In genomic region chr11:58907780-58908179, GRCh38 we compare ENCODE assay signal across 1 cellular context.
TF ChIP-seq lines count a peak whose summit lies in the region.

No MANE protein-coding gene starts in this region.

TF ChIP-seq in GM12878, 131 proteins besides CTCF, POLR2A, EP300 and RAD21:
- TF ChIP-seq SPI1 (IDR thresholded peaks at IDR 0.05; ENCODE audit: borderline replicate concordance, insufficient read depth, low read depth, low read length) (peak; percentile 76), IRF4 (IDR thresholded peaks at IDR 0.05; ENCODE audit: low read depth, low read length) (no peak), NFYA (IDR thresholded peaks at IDR 0.05; ENCODE audit: borderline replicate concordance, low read depth, low read length) (no peak), FOXK2 (IDR thresholded peaks at IDR 0.05) (no peak), EZH2 (IDR thresholded peaks at IDR 0.05; ENCODE audit: borderline replicate concordance, control insufficient read depth, low read depth, low read length) (no peak), RB1 (IDR thresholded peaks at IDR 0.05; ENCODE audit: borderline replicate concordance) (no peak), RAD51 (IDR thresholded peaks at IDR 0.05) (no peak), NBN (IDR thresholded peaks at IDR 0.05) (no peak), RELA (IDR thresholded peaks at IDR 0.05; ENCODE audit: borderline replicate concordance, partially characterized antibody) (no peak), HCFC1 (IDR thresholded peaks at IDR 0.05; ENCODE audit: low read length) (no peak), GABPA (IDR thresholded peaks at IDR 0.05; ENCODE audit: low read depth) (0 out of 2 replicates have a peak, but pooled peaks have one; percentile 33)
- TF ChIP-seq, protein P1, sequence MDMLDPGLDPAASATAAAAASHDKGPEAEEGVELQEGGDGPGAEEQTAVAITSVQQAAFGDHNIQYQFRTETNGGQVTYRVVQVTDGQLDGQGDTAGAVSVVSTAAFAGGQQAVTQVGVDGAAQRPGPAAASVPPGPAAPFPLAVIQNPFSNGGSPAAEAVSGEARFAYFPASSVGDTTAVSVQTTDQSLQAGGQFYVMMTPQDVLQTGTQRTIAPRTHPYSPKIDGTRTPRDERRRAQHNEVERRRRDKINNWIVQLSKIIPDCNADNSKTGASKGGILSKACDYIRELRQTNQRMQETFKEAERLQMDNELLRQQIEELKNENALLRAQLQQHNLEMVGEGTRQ (IDR thresholded peaks at IDR 0.05; ENCODE audit: borderline replicate concordance, low read depth, low read length): no peak
- TF ChIP-seq, protein P2, sequence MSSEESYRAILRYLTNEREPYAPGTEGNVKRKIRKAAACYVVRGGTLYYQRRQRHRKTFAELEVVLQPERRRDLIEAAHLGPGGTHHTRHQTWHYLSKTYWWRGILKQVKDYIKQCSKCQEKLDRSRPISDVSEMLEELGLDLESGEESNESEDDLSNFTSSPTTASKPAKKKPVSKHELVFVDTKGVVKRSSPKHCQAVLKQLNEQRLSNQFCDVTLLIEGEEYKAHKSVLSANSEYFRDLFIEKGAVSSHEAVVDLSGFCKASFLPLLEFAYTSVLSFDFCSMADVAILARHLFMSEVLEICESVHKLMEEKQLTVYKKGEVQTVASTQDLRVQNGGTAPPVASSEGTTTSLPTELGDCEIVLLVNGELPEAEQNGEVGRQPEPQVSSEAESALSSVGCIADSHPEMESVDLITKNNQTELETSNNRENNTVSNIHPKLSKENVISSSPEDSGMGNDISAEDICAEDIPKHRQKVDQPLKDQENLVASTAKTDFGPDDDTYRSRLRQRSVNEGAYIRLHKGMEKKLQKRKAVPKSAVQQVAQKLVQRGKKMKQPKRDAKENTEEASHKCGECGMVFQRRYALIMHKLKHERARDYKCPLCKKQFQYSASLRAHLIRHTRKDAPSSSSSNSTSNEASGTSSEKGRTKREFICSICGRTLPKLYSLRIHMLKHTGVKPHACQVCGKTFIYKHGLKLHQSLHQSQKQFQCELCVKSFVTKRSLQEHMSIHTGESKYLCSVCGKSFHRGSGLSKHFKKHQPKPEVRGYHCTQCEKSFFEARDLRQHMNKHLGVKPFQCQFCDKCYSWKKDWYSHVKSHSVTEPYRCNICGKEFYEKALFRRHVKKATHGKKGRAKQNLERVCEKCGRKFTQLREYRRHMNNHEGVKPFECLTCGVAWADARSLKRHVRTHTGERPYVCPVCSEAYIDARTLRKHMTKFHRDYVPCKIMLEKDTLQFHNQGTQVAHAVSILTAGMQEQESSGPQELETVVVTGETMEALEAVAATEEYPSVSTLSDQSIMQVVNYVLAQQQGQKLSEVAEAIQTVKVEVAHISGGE (CRISPR knock-in tag; IDR thresholded peaks at IDR 0.05): no peak
